Comparison of ENCODE assay signal across 10 cellular contexts in genomic region chr21:32712043-32712442, GRCh38. TPM values are rescaled to one million over a fixed set of nuclear protein-coding genes. Genes with fewer than 3 reads are reported as not detected.
A peak's percentile ranks its signal among the peaks of the same experiment; 100 is the strongest.
DNase-seq lines count a peak whose midpoint lies in the region; ATAC-seq and TF ChIP-seq lines count a peak whose summit lies in the region.
"Had no signal": no experiment of that assay in that cellular context is flagged by ENCODE, and none has a peak within 500 bp of the region (broad histone marks: within the 10 kb centered on the region; RNA-seq: fewer than 3 reads in every experiment).

No MANE protein-coding gene starts in this region.

- BruUV-seq in mammary epithelial cell (replicated peaks; lab: Mats Ljungman, UMichigan): no TSS peak

- peaks cover 21% of the 10 kb centered on the region for H3K4me1 Mint-ChIP-seq in activated T-helper 17 cell treated with anti-CD3 and anti-CD28 coated beads, Interleukin-2, amount 50 U/mL, for 72 hours
- peaks cover 16% of the 10 kb centered on the region for H3K4me1 Mint-ChIP-seq in endothelial cell (ENCODE audit: unreplicated experiment)

- H3K9me3 Mint-ChIP-seq in activated T-helper 17 cell treated with anti-CD3 and anti-CD28 coated beads, Interleukin-2, amount 50 U/mL, for 72 hours: no peaks in the 10 kb centered on the region
- no peaks in the 10 kb centered on the region for H3K9me3 Mint-ChIP-seq in endothelial cell (ENCODE audit: unreplicated experiment)

- ATAC-seq in GM18499 (IDR thresholded peaks at IDR 0.05; ENCODE audit: insufficient read depth, unreplicated experiment): peak; percentile 95
- peak; percentile 93 for ATAC-seq in GM19468 (IDR thresholded peaks at IDR 0.05; ENCODE audit: extremely low read depth, unreplicated experiment)
- ATAC-seq in HG03175 (IDR thresholded peaks at IDR 0.05; ENCODE audit: unreplicated experiment): peak; percentile 96
- ATAC-seq in activated T-helper 17 cell treated with anti-CD3 and anti-CD28 coated beads, Interleukin-2, amount 50 U/mL, for 72 hours (replicated peaks): peak; percentile 92
- ATAC-seq in left colon: no peak

- peaks cover 15% of the 10 kb centered on the region for H3K36me3 Mint-ChIP-seq in activated T-helper 17 cell treated with anti-CD3 and anti-CD28 coated beads, Interleukin-2, amount 50 U/mL, for 72 hours (ENCODE audit: low read depth)
- H3K36me3 Mint-ChIP-seq in endothelial cell (ENCODE audit: low read depth, unreplicated experiment): peaks cover 3% of the 10 kb centered on the region

- no peaks in the 10 kb centered on the region for H3K9me3 ChIP-seq in mammary epithelial cell (replicated peaks; ENCODE audit: insufficient read depth, low read length)
- H3K9me3 ChIP-seq: spleen had no signal

- no peaks in the 10 kb centered on the region for H3K27me3 Mint-ChIP-seq in activated T-helper 17 cell treated with anti-CD3 and anti-CD28 coated beads, Interleukin-2, amount 50 U/mL, for 72 hours
- H3K27me3 Mint-ChIP-seq in endothelial cell (ENCODE audit: unreplicated experiment): no peaks in the 10 kb centered on the region

- H2AFZ ChIP-seq in mammary epithelial cell (ENCODE audit: low read depth, low read length): no peak overlapping the region

- TF ChIP-seq CTCF in endothelial cell (IDR thresholded peaks at IDR 0.05; ENCODE audit: unreplicated experiment) (no peak), mammary epithelial cell (conservative IDR thresholded peaks at IDR 0.05 in 1 of 2, IDR thresholded peaks at IDR 0.05 in 1 of 2; ENCODE audit: extremely low read depth in 1 of 2, insufficient read depth in 1 of 2, low read depth in 1 of 2, low read length in 2 of 2) (no peak)

- peak overlapping the region; percentile 49 for H3K27ac Mint-ChIP-seq in activated T-helper 17 cell treated with anti-CD3 and anti-CD28 coated beads, Interleukin-2, amount 50 U/mL, for 72 hours
- no peak overlapping the region for H3K27ac Mint-ChIP-seq in endothelial cell (ENCODE audit: unreplicated experiment)
- H3K27ac Mint-ChIP-seq: activated naive CD4-positive, alpha-beta T cell treated with anti-CD3 and anti-CD28 coated beads, Interleukin-2, amount 50 U/mL, for 72 hours had no signal

- no peak for DNase-seq in NCI-H345 (lab: John Stamatoyannopoulos, UW)
- no peak for DNase-seq in endothelial cell (ENCODE audit: low spot score)
- no peak for DNase-seq in mammary epithelial cell
- no peak for DNase-seq in left colon
- DNase-seq: spleen had no signal

- H3K27ac ChIP-seq in mammary epithelial cell (ENCODE audit: insufficient read depth, low read depth, low read length): no peak overlapping the region
- H3K27ac ChIP-seq: spleen had no signal

- intact Hi-C loops in mammary epithelial cell (cut with micrococcal nuclease) (no loop called here), left colon (cut with DNase I, micrococcal nuclease) (no loop called here)

- no peak overlapping the region for H3K4me3 Mint-ChIP-seq in activated T-helper 17 cell treated with anti-CD3 and anti-CD28 coated beads, Interleukin-2, amount 50 U/mL, for 72 hours
- no peak overlapping the region for H3K4me3 Mint-ChIP-seq in endothelial cell (ENCODE audit: unreplicated experiment)

- no peak overlapping the region for H3K4me3 ChIP-seq in mammary epithelial cell (replicated peaks in 1 of 3; ENCODE audit: insufficient read depth in 1 of 3, low read depth in 2 of 3, low read length in 3 of 3)
- H3K4me3 ChIP-seq: spleen had no signal

- CTCF ChIA-PET in mammary epithelial cell (lab: Charles Lee; ENCODE audit: low non-redundant PET): no interaction called here

- in situ Hi-C loops in mammary epithelial cell (cut with MboI; ENCODE audit: low sequenced_read_pairs in 2 of 2): no loop called here

- H4K20me1 ChIP-seq in mammary epithelial cell (ENCODE audit: insufficient read depth, low read length): no peaks in the 10 kb centered on the region

- H3K4me1 ChIP-seq in mammary epithelial cell (ENCODE audit: insufficient read depth, low read length): no peaks in the 10 kb centered on the region

- no peak overlapping the region for H3K9ac ChIP-seq in mammary epithelial cell (ENCODE audit: insufficient read depth, low read length)

- H3K79me2 ChIP-seq in mammary epithelial cell (ENCODE audit: insufficient read depth, low read length): peaks cover 5% of the 10 kb centered on the region

- dilution Hi-C loops in mammary epithelial cell (cut with HindIII; ENCODE audit: low sequenced_read_pairs): no loop called here

- peaks cover 1% of the 10 kb centered on the region for H3K36me3 ChIP-seq in mammary epithelial cell (ENCODE audit: insufficient read depth, low read length)

- no peak overlapping the region for H3K4me2 ChIP-seq in mammary epithelial cell (ENCODE audit: insufficient read depth, low read depth, low read length)

- no peaks in the 10 kb centered on the region for H3K27me3 ChIP-seq in mammary epithelial cell (ENCODE audit: insufficient read depth, low read length)

RNA-seq across cellular contexts. Expression of gene SYNJ1, which starts 15.8 kb away (rescaled TPM):
- 10 to 100 TPM; 13.8 to 22.5 TPM for total RNA-seq in activated T-helper 17 cell treated with anti-CD3 and anti-CD28 coated beads, Interleukin-2, amount 50 U/mL, for 72 hours
- total RNA-seq in endothelial cell (ENCODE audit: unreplicated experiment) (23.0 TPM), mammary epithelial cell (10 to 100 TPM in 1 of 2 donors, 1 to 10 TPM in 1; 5.5 to 11.3 TPM), left colon (10 to 100 TPM; 13.1 to 14.0 TPM)
- polyA plus RNA-seq in mammary epithelial cell: 4.4 TPM
- polyA minus RNA-seq in mammary epithelial cell: 62.8 TPM

RNA-seq across cellular contexts. Expression of gene PAXBP1, which starts 59.5 kb away (rescaled TPM):
- total RNA-seq in activated T-helper 17 cell treated with anti-CD3 and anti-CD28 coated beads, Interleukin-2, amount 50 U/mL, for 72 hours: 100 to 1,000 TPM in 1 of 2 donors, 10 to 100 TPM in 1; 44.4 to 126 TPM
- total RNA-seq in endothelial cell (ENCODE audit: unreplicated experiment) (51.5 TPM), mammary epithelial cell (10 to 100 TPM; 23.2 to 29.6 TPM), left colon (10 to 100 TPM; 25.9 to 32.3 TPM)
- 7.3 TPM for polyA plus RNA-seq in mammary epithelial cell
- polyA minus RNA-seq in mammary epithelial cell: 3.9 TPM
